Comparison of ENCODE assay signal across 10 cellular contexts in genomic region chr20:43959079-43959919, GRCh38. TPM values are rescaled to one million over a fixed set of nuclear protein-coding genes. Genes with fewer than 3 reads are reported as not detected.
DNase-seq lines count a peak whose midpoint lies in the region; ATAC-seq and TF ChIP-seq lines count a peak whose summit lies in the region.
"Had no signal": no experiment of that assay in that cellular context is flagged by ENCODE, and none has a peak within 500 bp of the region (broad histone marks: within the 10 kb centered on the region; RNA-seq: fewer than 3 reads in every experiment).

No MANE protein-coding gene starts in this region.

- no peaks in the 10 kb centered on the region for H3K27me3 ChIP-seq in esophagus muscularis mucosa
- H3K27me3 ChIP-seq: tibial nerve had no signal

- peaks cover 11% of the 10 kb centered on the region for H3K9me3 Mint-ChIP-seq in activated T-cell treated with anti-CD3 and anti-CD28 coated beads, Interleukin-2, amount 50 U/mL, for 24 hours
- H3K9me3 Mint-ChIP-seq in dendritic cell treated with granulocyte-macrophage colony-stimulating factor and Interleukin-4, amounts not matched to agents 40 ng/mL and 50 ng/mL, for 4 days = peaks cover 6% of the 10 kb centered on the region

- H3K4me1 ChIP-seq in esophagus muscularis mucosa = peaks cover 24 to 64% (median 61%) of the 10 kb centered on the region in 4 donors
- H3K4me1 ChIP-seq: Caco-2 had no signal

- no peak overlapping the region for H3K4me3 Mint-ChIP-seq in activated T-cell treated with anti-CD3 and anti-CD28 coated beads, Interleukin-2, amount 50 U/mL, for 24 hours
- peak overlapping the region; percentile 2 for H3K4me3 Mint-ChIP-seq in dendritic cell treated with granulocyte-macrophage colony-stimulating factor and Interleukin-4, amounts not matched to agents 40 ng/mL and 50 ng/mL, for 4 days

- peaks cover 37% of the 10 kb centered on the region for H3K27me3 Mint-ChIP-seq in activated T-cell treated with anti-CD3 and anti-CD28 coated beads, Interleukin-2, amount 50 U/mL, for 24 hours
- H3K27me3 Mint-ChIP-seq in dendritic cell treated with granulocyte-macrophage colony-stimulating factor and Interleukin-4, amounts not matched to agents 40 ng/mL and 50 ng/mL, for 4 days = peaks cover 37% of the 10 kb centered on the region

- peaks cover 69% of the 10 kb centered on the region for H3K4me1 Mint-ChIP-seq in activated T-cell treated with anti-CD3 and anti-CD28 coated beads, Interleukin-2, amount 50 U/mL, for 24 hours (ENCODE audit: low read depth)
- peaks cover 61% of the 10 kb centered on the region for H3K4me1 Mint-ChIP-seq in dendritic cell treated with granulocyte-macrophage colony-stimulating factor and Interleukin-4, amounts not matched to agents 40 ng/mL and 50 ng/mL, for 4 days (ENCODE audit: low read depth)

- TF ChIP-seq EP300 in esophagus muscularis mucosa (IDR thresholded peaks at IDR 0.05) = no peak

- intact Hi-C loops in dendritic cell treated with granulocyte-macrophage colony-stimulating factor and Interleukin-4, amounts not matched to agents 40 ng/mL and 50 ng/mL, for 4 days (cut with micrococcal nuclease) = no loop called here
- intact Hi-C loops in esophagus muscularis mucosa (cut with DNase I) = no loop called here

- no peak for TF ChIP-seq POLR2A in esophagus muscularis mucosa (IDR thresholded peaks at IDR 0.05; ENCODE audit: low read depth)

- ATAC-seq in HG03039 (IDR thresholded peaks at IDR 0.05; ENCODE audit: unreplicated experiment) = no peak

- H3K4me3 ChIP-seq in esophagus muscularis mucosa = no peak overlapping the region
- H3K4me3 ChIP-seq: tibial nerve had no signal

- DNase-seq in activated T-cell treated with anti-CD3 and anti-CD28 coated beads, Interleukin-2, amount 50 U/mL, for 24 hours = peak; percentile 40
- DNase-seq in activated T-cell treated with anti-CD3 and anti-CD28 coated beads for 4 hours = no peak
- peak; percentile 32 for DNase-seq in NCI-H774 (lab: John Stamatoyannopoulos, UW)
- peak; percentile 75 for DNase-seq in retina
- no peak for DNase-seq in stimulated activated CD4-positive, alpha-beta T cell treated with anti-CD3 and anti-CD28 coated beads, Interleukin-2, amount 100 ng/mL, for 48 hours
- DNase-seq in esophagus muscularis mucosa (ENCODE audit: extremely low spot score) = no peak

- WGBS in esophagus muscularis mucosa = 40% methylated on average over 19 of the region's 19 CpGs

- no peak for TF ChIP-seq CTCF in esophagus muscularis mucosa (IDR thresholded peaks at IDR 0.05)

- H3K27ac Mint-ChIP-seq in activated T-cell treated with anti-CD3 and anti-CD28 coated beads, Interleukin-2, amount 50 U/mL, for 24 hours = no peak overlapping the region
- H3K27ac Mint-ChIP-seq in dendritic cell treated with granulocyte-macrophage colony-stimulating factor and Interleukin-4, amounts not matched to agents 40 ng/mL and 50 ng/mL, for 4 days = peak overlapping the region; percentile 75

- H3K27ac ChIP-seq in esophagus muscularis mucosa (replicated peaks in 1 of 4) = no peak overlapping the region
- H3K27ac ChIP-seq: tibial nerve had no signal

- peaks cover 8% of the 10 kb centered on the region for H3K36me3 Mint-ChIP-seq in activated T-cell treated with anti-CD3 and anti-CD28 coated beads, Interleukin-2, amount 50 U/mL, for 24 hours (ENCODE audit: low read depth)
- H3K36me3 Mint-ChIP-seq in dendritic cell treated with granulocyte-macrophage colony-stimulating factor and Interleukin-4, amounts not matched to agents 40 ng/mL and 50 ng/mL, for 4 days (ENCODE audit: low read depth) = no peaks in the 10 kb centered on the region

- H3K9me3 ChIP-seq in esophagus muscularis mucosa = no peaks in the 10 kb centered on the region
- H3K9me3 ChIP-seq: Caco-2, tibial nerve had no signal

- H3K36me3 ChIP-seq in esophagus muscularis mucosa = no peaks in the 10 kb centered on the region
- H3K36me3 ChIP-seq: tibial nerve had no signal

RNA-seq across cellular contexts. Expression of gene TOX2, which starts 44.6 kb away (rescaled TPM):
- total RNA-seq in esophagus muscularis mucosa = 10 to 100 TPM; 19.4 to 39.5 (median 32.8) TPM
- total RNA-seq: Caco-2 had no signal

Comparison
In these comparisons a context has a peak if more than half of its experiments do, and no peak if none do; other contexts are left out.
1. DNase-seq: peak in activated T-cell treated with anti-CD3 and anti-CD28 coated beads, Interleukin-2, amount 50 U/mL, for 24 hours (single experiment), NCI-H774 (single experiment) and retina (single experiment); none in activated T-cell treated with anti-CD3 and anti-CD28 coated beads for 4 hours (single experiment), stimulated activated CD4-positive, alpha-beta T cell treated with anti-CD3 and anti-CD28 coated beads, Interleukin-2, amount 100 ng/mL, for 48 hours (0 of 2) and esophagus muscularis mucosa (single experiment).